In genomic region chr3:170740726-170741591, GRCh38 we compare ENCODE assay signal across 10 cellular contexts.
DNase-seq lines count a peak whose midpoint lies in the region; ATAC-seq, FAIRE-seq and TF ChIP-seq lines count a peak whose summit lies in the region.
"Had no signal": no experiment of that assay in that cellular context is flagged by ENCODE, and none has a peak within 500 bp of the region (broad histone marks: within the 10 kb centered on the region; RNA-seq: fewer than 3 reads in every experiment).

No MANE protein-coding gene starts in this region.

- no peaks in the 10 kb centered on the region for H3K9me3 ChIP-seq in astrocyte (ENCODE audit: insufficient read depth, low read depth, low read length)
- H3K9me3 ChIP-seq in transverse colon, result no peaks in the 10 kb centered on the region

- H3K27ac ChIP-seq in astrocyte (ENCODE audit: low read depth, low read length), result peak overlapping the region; percentile 45
- H3K27ac ChIP-seq in transverse colon, result peak overlapping the region in 1 of 4 donors; percentile 14
- H3K27ac ChIP-seq: 22Rv1 had no signal

- H3K4me1 ChIP-seq in astrocyte (ENCODE audit: insufficient read depth, low read length) (peaks cover 29% of the 10 kb centered on the region), transverse colon (peaks cover 0 to 5% (median 0%) of the 10 kb centered on the region in 4 donors)

- TF ChIP-seq EP300 in transverse colon (IDR thresholded peaks at IDR 0.05; ENCODE audit: low read depth), result no peak

- no peak overlapping the region for H3K4me3 Mint-ChIP-seq in astrocyte (ENCODE audit: unreplicated experiment)
- H3K4me3 Mint-ChIP-seq: naive B cell had no signal

- H3K4me2 ChIP-seq in astrocyte (ENCODE audit: low read length), result peak overlapping the region; percentile 66

- H3K36me3 Mint-ChIP-seq in astrocyte (ENCODE audit: low read depth, unreplicated experiment), result no peaks in the 10 kb centered on the region
- H3K36me3 Mint-ChIP-seq: naive B cell had no signal

- H4K20me1 ChIP-seq in astrocyte (ENCODE audit: insufficient read depth, low read length), result no peaks in the 10 kb centered on the region

- DNase-seq in DMS 273 (lab: John Stamatoyannopoulos, UW; ENCODE audit: unreplicated experiment) (peak; percentile 78), DMS 273 treated with DMSO at 0.1 percent for 48 hours (lab: John Stamatoyannopoulos, UW) (no peak), astrocyte (ENCODE audit: low read depth) (peak; percentile 78), iris pigment epithelial cell (ENCODE audit: low read depth) (peak; percentile 89), transverse colon (peak; percentile 13), islet precursor cell (no peak)
- DNase-seq: naive B cell had no signal

- no peaks in the 10 kb centered on the region for H3K27me3 Mint-ChIP-seq in astrocyte (ENCODE audit: low read depth, unreplicated experiment)

- H3K9me3 Mint-ChIP-seq in astrocyte (ENCODE audit: unreplicated experiment), result no peaks in the 10 kb centered on the region

- no peak for ATAC-seq in HG02610 (IDR thresholded peaks at IDR 0.05; ENCODE audit: unreplicated experiment)
- ATAC-seq in HG03354 (IDR thresholded peaks at IDR 0.05; ENCODE audit: poor library complexity, severe bottlenecking, unreplicated experiment), result no peak

- no peak for TF ChIP-seq CTCF in astrocyte (IDR thresholded peaks at IDR 0.05; ENCODE audit: insufficient read depth, low read depth, low read length)
- no peak for TF ChIP-seq CTCF in transverse colon (IDR thresholded peaks at IDR 0.05)

- H3K4me3 ChIP-seq in astrocyte (ENCODE audit: insufficient read depth, low read depth, low read length) (no peak overlapping the region), transverse colon (no peak overlapping the region)

- intact Hi-C loops in transverse colon (cut with DNase I; ENCODE audit: low total_unique reads), result no loop called here

- no peaks in the 10 kb centered on the region for H3K27me3 ChIP-seq in astrocyte (ENCODE audit: insufficient read depth, low read length)
- peaks cover 3% of the 10 kb centered on the region for H3K27me3 ChIP-seq in transverse colon

- H2AFZ ChIP-seq in astrocyte (ENCODE audit: low read depth, low read length), result peak overlapping the region; percentile 89

- peak; percentile 34 for FAIRE-seq in astrocyte (lab: Jason Lieb, UNC)

- no peak for TF ChIP-seq POLR2A in transverse colon (IDR thresholded peaks at IDR 0.05)

- peaks cover 23% of the 10 kb centered on the region for H3K4me1 Mint-ChIP-seq in astrocyte (ENCODE audit: low read depth, unreplicated experiment)
- H3K4me1 Mint-ChIP-seq: naive B cell had no signal

- H3K9ac ChIP-seq in astrocyte (ENCODE audit: low read length), result peak overlapping the region; percentile 54

- WGBS in transverse colon (ENCODE audit: low coverage in 1 of 2), 2 donors, result 40 to 43% methylated on average over 5 to 10 of the region's 10 CpGs

- in situ Hi-C loops in transverse colon (cut with MboI; ENCODE audit: low pct_ligation_motif_present in 1 of 4, low pct_unique_long_range_greater_than_20kb in 1 of 4, low sequenced_read_pairs in 3 of 4), result no loop called here

- H3K36me3 ChIP-seq in astrocyte (ENCODE audit: insufficient read depth, low read length), result no peaks in the 10 kb centered on the region
- no peaks in the 10 kb centered on the region for H3K36me3 ChIP-seq in transverse colon

- H3K79me2 ChIP-seq in astrocyte (ENCODE audit: insufficient read depth, low read length), result no peaks in the 10 kb centered on the region

- H3K27ac Mint-ChIP-seq in astrocyte (ENCODE audit: unreplicated experiment), result no peak overlapping the region
- H3K27ac Mint-ChIP-seq: naive B cell had no signal

Comparison
In these comparisons a context has a peak if more than half of its experiments do, and no peak if none do; other contexts are left out.
1. DNase-seq: peak in DMS 273 (single experiment), astrocyte (single experiment), iris pigment epithelial cell (single experiment) and transverse colon (single experiment); none in DMS 273 treated with DMSO at 0.1 percent for 48 hours (single experiment) and islet precursor cell (single experiment).